31 cellular contexts compared by ENCODE assay signal in genomic region chr13:109402976-109403375, GRCh38.
DNase-seq lines count a peak whose midpoint lies in the region; ATAC-seq and TF ChIP-seq lines count a peak whose summit lies in the region.
"Had no signal": no experiment of that assay in that cellular context is flagged by ENCODE, and none has a peak within 500 bp of the region (broad histone marks: within the 10 kb centered on the region; RNA-seq: fewer than 3 reads in every experiment).

No MANE protein-coding gene starts in this region.

- no peak overlapping the region for H3K4me3 Mint-ChIP-seq in T-helper 17 cell
- H3K4me3 Mint-ChIP-seq: activated naive CD8-positive, alpha-beta T cell treated with anti-CD3 and anti-CD28 coated beads, Interleukin-2, amount 50 U/mL, for 24 hours; activated T-cell treated with anti-CD3 and anti-CD28 coated beads, Interleukin-2, amount 50 U/mL, for 24 hours; naive thymus-derived CD8-positive, alpha-beta T cell; T-helper 2 cell treated with Interferon-gamma antibody and Interleukin-4, amounts not matched to agents 5 μg/mL and 100 μg/mL, for 36 hours had no signal

- peaks cover 75 to 76% of the 10 kb centered on the region in 2 experiments for H3K4me1 ChIP-seq in neutrophil (ENCODE audit: control insufficient read depth in 1 of 2, insufficient read depth in 1 of 2, low read depth in 1 of 2, low read length in 1 of 2)
- H3K4me1 ChIP-seq: body of pancreas had no signal

- DNase-seq in GF-D8 (lab: John Stamatoyannopoulos, UW) (peak; percentile 97), NB4 (ENCODE audit: low read depth) (peak; percentile 97), SW480 (ENCODE audit: low spot score) (peak; percentile 76), T-helper 17 cell (no peak), erythroblast (lab: John Stamatoyannopoulos, UW) (no peak), NCI-H226 (no peak)
- DNase-seq: activated CD4-positive, alpha-beta T cell treated with anti-CD3 and anti-CD28 coated beads for 4 hours; activated gamma-delta T cell treated with Interleukin-2 at 50 U/mL for 16 hours; activated naive CD8-positive, alpha-beta T cell treated with anti-CD3 and anti-CD28 coated beads, Interleukin-2, amount 50 U/mL, for 24 hours; activated T-cell treated with anti-CD3 and anti-CD28 coated beads, Interleukin-2, amount 50 U/mL, for 24 hours; body of pancreas; cerebellar nuclear complex; COR-L47; DND-41; hypothalamus; left ventricle myocardium inferior; MG63; naive thymus-derived CD8-positive, alpha-beta T cell; NCI-H1694; NCI-H524 treated with DMSO at 0.1 percent for 48 hours; occipital lobe; RPMI8226; SK-N-SH; stimulated activated CD8-positive, alpha-beta memory T cell treated with anti-CD3 and anti-CD28 coated beads, Interleukin-4, amount 100 ng/mL, for 48 hours had no signal

- TF ChIP-seq POLR2A in NB4 (IDR thresholded peaks at IDR 0.05; ENCODE audit: extremely low read depth, insufficient read length): peak; percentile 48
- TF ChIP-seq POLR2A in erythroblast (IDR thresholded peaks at IDR 0.05; ENCODE audit: low read length): no peak

- peak overlapping the region; percentile 87 for H3K27ac ChIP-seq in neutrophil
- H3K27ac ChIP-seq: BLaER1 treated with 17β-estradiol and CSF1 and Interleukin-3, amounts not matched to agents 10 nM and 100 nM; body of pancreas; left ventricle myocardium inferior; skin epidermis had no signal

- no peaks in the 10 kb centered on the region for H3K9me3 ChIP-seq in neutrophil
- no peaks in the 10 kb centered on the region for H3K9me3 ChIP-seq in T-helper 17 cell (ENCODE audit: control insufficient read depth, low read length, poor library complexity, severe bottlenecking)
- H3K9me3 ChIP-seq: body of pancreas, left ventricle myocardium inferior, MG63, SK-N-SH had no signal

- no peak for ATAC-seq in GM18520 (IDR thresholded peaks at IDR 0.05; ENCODE audit: unreplicated experiment)
- no peak for ATAC-seq in T-helper 17 cell
- ATAC-seq: activated naive CD8-positive, alpha-beta T cell treated with anti-CD3 and anti-CD28 coated beads, Interleukin-2, amount 50 U/mL, for 24 hours; body of pancreas; HCT116; K562; naive thymus-derived CD8-positive, alpha-beta T cell had no signal

- no peaks in the 10 kb centered on the region for H3K4me1 Mint-ChIP-seq in T-helper 17 cell
- H3K4me1 Mint-ChIP-seq: activated naive CD8-positive, alpha-beta T cell treated with anti-CD3 and anti-CD28 coated beads, Interleukin-2, amount 50 U/mL, for 24 hours had no signal

- no peaks in the 10 kb centered on the region for H3K27me3 ChIP-seq in neutrophil
- H3K27me3 ChIP-seq: BLaER1 treated with 17β-estradiol and CSF1 and Interleukin-3, amounts not matched to agents 10 nM and 100 nM; body of pancreas; MG63 had no signal

- TF ChIP-seq CTCF in NB4 (IDR thresholded peaks at IDR 0.05; ENCODE audit: low read depth, low read length) (no peak), neutrophil (IDR thresholded peaks at IDR 0.05) (no peak)

- peaks cover 10% of the 10 kb centered on the region for H3K27me3 Mint-ChIP-seq in T-helper 17 cell

- H3K36me3 ChIP-seq in neutrophil: no peaks in the 10 kb centered on the region
- H3K36me3 ChIP-seq: left ventricle myocardium inferior, MG63 had no signal

- H3K4me3 ChIP-seq in NB4 (ENCODE audit: low read depth, low read length): peak overlapping the region; percentile 16
- peak overlapping the region; percentile 38 to 48 for H3K4me3 ChIP-seq in neutrophil (ENCODE audit: low read depth in 1 of 2, low read length in 1 of 2)
- H3K4me3 ChIP-seq: BLaER1 treated with 17β-estradiol and CSF1 and Interleukin-3, amounts not matched to agents 10 nM and 100 nM; body of pancreas; K562; left ventricle myocardium inferior; MG63; skin epidermis had no signal

- H3K36me3 Mint-ChIP-seq in T-helper 17 cell (ENCODE audit: low read depth): no peaks in the 10 kb centered on the region
- H3K36me3 Mint-ChIP-seq: naive thymus-derived CD8-positive, alpha-beta T cell had no signal

- H3K27ac Mint-ChIP-seq in T-helper 17 cell: no peak overlapping the region
- H3K27ac Mint-ChIP-seq: activated naive CD8-positive, alpha-beta T cell treated with anti-CD3 and anti-CD28 coated beads, Interleukin-2, amount 50 U/mL, for 24 hours; activated T-cell treated with anti-CD3 and anti-CD28 coated beads, Interleukin-2, amount 50 U/mL, for 24 hours; naive thymus-derived CD8-positive, alpha-beta T cell; T-helper 2 cell treated with Interferon-gamma antibody and Interleukin-4, amounts not matched to agents 5 μg/mL and 100 μg/mL, for 36 hours had no signal

Comparison
In these comparisons a context has a peak if more than half of its experiments do, and no peak if none do; other contexts are left out.
1. DNase-seq: peak in GF-D8 (single experiment), NB4 (single experiment) and SW480 (single experiment); none in T-helper 17 cell (0 of 3), erythroblast (0 of 2) and NCI-H226 (single experiment).